Comparison of ENCODE assay signal across 1 cellular context in the genomic region with DNA sequence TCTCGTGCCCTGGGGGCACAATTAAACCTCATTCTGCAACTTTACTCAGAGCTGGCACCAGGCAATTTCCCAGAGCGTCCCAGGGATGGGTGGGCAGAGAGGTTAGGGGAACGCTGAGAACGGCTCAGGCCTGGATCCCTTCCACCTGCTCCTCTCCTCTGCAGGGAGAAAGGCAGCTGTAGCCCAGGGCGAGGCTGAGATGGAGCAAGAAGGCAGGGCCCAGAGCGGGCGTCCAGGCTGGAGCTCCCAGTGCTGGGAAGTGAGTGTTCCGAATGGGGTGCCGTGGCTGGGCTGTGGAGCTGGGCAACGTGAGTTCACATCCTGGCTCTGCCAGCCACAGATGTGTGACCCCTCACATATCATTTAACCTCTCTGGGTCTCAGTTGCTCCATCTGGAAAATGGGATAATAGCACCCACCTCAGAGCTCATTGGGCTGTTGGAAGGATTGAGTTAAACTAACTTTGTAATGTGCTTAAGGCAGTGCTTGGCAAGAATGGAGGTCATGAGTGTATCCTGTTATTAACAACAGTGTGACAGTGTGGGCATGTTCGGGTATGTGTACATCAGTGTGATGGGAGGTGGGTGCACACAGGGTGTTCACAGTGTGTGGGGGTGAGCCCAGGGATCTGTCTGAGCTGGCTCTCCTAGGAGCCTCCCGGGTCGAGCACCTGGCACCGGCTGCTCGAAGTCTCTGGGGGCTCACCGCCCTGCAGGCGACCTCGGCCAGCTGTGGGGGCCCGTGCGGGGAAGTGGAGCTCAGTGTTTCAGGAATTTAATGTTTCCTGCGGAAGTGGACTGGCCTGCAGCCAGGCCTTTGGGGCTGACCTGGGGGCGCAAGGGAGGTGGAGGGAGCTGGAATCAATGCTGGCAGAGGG.
TF ChIP-seq lines count a peak whose summit lies in the region.

No MANE protein-coding gene starts in this region.

TF ChIP-seq in IMR-90, 13 proteins besides CTCF, POLR2A, EP300 and RAD21:
- TF ChIP-seq FOS (IDR thresholded peaks at IDR 0.05; ENCODE audit: low read depth, low read length): no peak
- TF ChIP-seq BHLHE40 (IDR thresholded peaks at IDR 0.05; ENCODE audit: low read depth, low read length): no peak
- TF ChIP-seq MAZ (IDR thresholded peaks at IDR 0.05; ENCODE audit: borderline replicate concordance, low read depth, low read length): no peak
- no peak for TF ChIP-seq SMC3 (IDR thresholded peaks at IDR 0.05; ENCODE audit: low read depth, low read length)
- TF ChIP-seq, protein P1, sequence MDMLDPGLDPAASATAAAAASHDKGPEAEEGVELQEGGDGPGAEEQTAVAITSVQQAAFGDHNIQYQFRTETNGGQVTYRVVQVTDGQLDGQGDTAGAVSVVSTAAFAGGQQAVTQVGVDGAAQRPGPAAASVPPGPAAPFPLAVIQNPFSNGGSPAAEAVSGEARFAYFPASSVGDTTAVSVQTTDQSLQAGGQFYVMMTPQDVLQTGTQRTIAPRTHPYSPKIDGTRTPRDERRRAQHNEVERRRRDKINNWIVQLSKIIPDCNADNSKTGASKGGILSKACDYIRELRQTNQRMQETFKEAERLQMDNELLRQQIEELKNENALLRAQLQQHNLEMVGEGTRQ (IDR thresholded peaks at IDR 0.05; ENCODE audit: low read depth, low read length): no peak
- peak; percentile 69 for TF ChIP-seq RCOR1 (IDR thresholded peaks at IDR 0.05; ENCODE audit: insufficient replicate concordance, low read length)
